Comparison of ENCODE assay signal across 8 cellular contexts in genomic region chr1:37553927-37554808, GRCh38. TPM values are rescaled to one million over a fixed set of nuclear protein-coding genes. Genes with fewer than 3 reads are reported as not detected.
DNase-seq lines count a peak whose midpoint lies in the region; ATAC-seq and TF ChIP-seq lines count a peak whose summit lies in the region.

Gene SNIP1, minus strand, starts transcription at chr1:37554293. Its CDS starts 64 bp downstream, at chr1:37554229.

- H3K79me2 ChIP-seq in SU-DHL-6 (ENCODE audit: insufficient read depth, low read length): peaks cover 41% of the 10 kb centered on the region

- peak; percentile 73 for DNase-seq in GDM1 (lab: John Stamatoyannopoulos, UW)
- DNase-seq in NCI-H1417 (lab: John Stamatoyannopoulos, UW): peak; percentile 85 to 94 (median 90)
- DNase-seq in activated naive CD8-positive, alpha-beta T cell treated with anti-CD3 and anti-CD28 coated beads for 36 hours: peak; percentile 88
- peak; percentile 79 to 99 (median 97) for DNase-seq in head of caudate nucleus
- DNase-seq in osteocyte (ENCODE audit: extremely low spot score, unreplicated experiment): peak; percentile 96
- peak; percentile 69 for DNase-seq in thoracic aorta (ENCODE audit: low spot score)

- H3F3A ChIP-seq in SU-DHL-6 (ENCODE audit: insufficient read depth): no peaks in the 10 kb centered on the region

- H3K4me1 ChIP-seq in thoracic aorta (ENCODE audit: control insufficient read depth in 1 of 2, low read depth in 2 of 2): peaks cover 9 to 35% of the 10 kb centered on the region in 2 donors

- peak within 1 kb of the TSS; percentile 73 for H3K9ac ChIP-seq in SU-DHL-6 (ENCODE audit: low read length)

- H3K4me2 ChIP-seq in SU-DHL-6 (ENCODE audit: low read depth, low read length, poor library complexity, severe bottlenecking): peak within 1 kb of the TSS; percentile 95

- H3K4me3 Mint-ChIP-seq in activated naive CD8-positive, alpha-beta T cell treated with anti-CD3 and anti-CD28 coated beads for 36 hours: peak within 1 kb of the TSS; percentile 95
- H3K4me3 Mint-ChIP-seq in osteocyte (ENCODE audit: unreplicated experiment): peak within 1 kb of the TSS; percentile 97

- peak; percentile 74 for ATAC-seq in HG02623 (IDR thresholded peaks at IDR 0.05; ENCODE audit: unreplicated experiment)
- ATAC-seq in thoracic aorta (ENCODE audit: insufficient number of reproducible peaks, low FRiP score, low read depth): peak; percentile 69

- H3K36me3 Mint-ChIP-seq in activated naive CD8-positive, alpha-beta T cell treated with anti-CD3 and anti-CD28 coated beads for 36 hours: peaks cover 18% of the 10 kb centered on the region
- H3K36me3 Mint-ChIP-seq in osteocyte (ENCODE audit: unreplicated experiment): peaks cover 6% of the 10 kb centered on the region

- peak within 1 kb of the TSS; percentile 38 for H2AFZ ChIP-seq in SU-DHL-6 (ENCODE audit: low read depth, low read length, severe bottlenecking)

- peaks cover 27% of the 10 kb centered on the region for H3K4me1 Mint-ChIP-seq in activated naive CD8-positive, alpha-beta T cell treated with anti-CD3 and anti-CD28 coated beads for 36 hours
- peaks cover 37% of the 10 kb centered on the region for H3K4me1 Mint-ChIP-seq in osteocyte (ENCODE audit: unreplicated experiment)

- H3K4me3 ChIP-seq in SU-DHL-6 (ENCODE audit: insufficient read depth, low read length, poor library complexity, severe bottlenecking): peak within 1 kb of the TSS; percentile 73
- peak within 1 kb of the TSS; percentile 93 for H3K4me3 ChIP-seq in thoracic aorta

- H3K27me3 Mint-ChIP-seq in activated naive CD8-positive, alpha-beta T cell treated with anti-CD3 and anti-CD28 coated beads for 36 hours: peaks cover 5% of the 10 kb centered on the region
- no peaks in the 10 kb centered on the region for H3K27me3 Mint-ChIP-seq in osteocyte (ENCODE audit: unreplicated experiment)

- H3K36me3 ChIP-seq in SU-DHL-6 (ENCODE audit: low read length) (peaks cover 11% of the 10 kb centered on the region), thoracic aorta (peaks cover 8% of the 10 kb centered on the region)

- peaks cover 1% of the 10 kb centered on the region for H3K9me3 Mint-ChIP-seq in activated naive CD8-positive, alpha-beta T cell treated with anti-CD3 and anti-CD28 coated beads for 36 hours
- H3K9me3 Mint-ChIP-seq in osteocyte (ENCODE audit: unreplicated experiment): no peaks in the 10 kb centered on the region

- H3K9me2 ChIP-seq in SU-DHL-6 (replicated peaks; ENCODE audit: insufficient read depth, low read length): no peaks in the 10 kb centered on the region

- TF ChIP-seq CTCF in SU-DHL-6 (IDR thresholded peaks at IDR 0.05; ENCODE audit: insufficient read depth, low read length, poor library complexity, severe bottlenecking): no peak
- TF ChIP-seq CTCF in osteocyte (IDR thresholded peaks at IDR 0.05): no peak
- TF ChIP-seq CTCF in thoracic aorta (IDR thresholded peaks at IDR 0.05): no peak

- H4K20me1 ChIP-seq in SU-DHL-6 (ENCODE audit: low read depth, low read length): 0 out of 2 replicates have a peak, but pooled peaks cover 5% of the 10 kb centered on the region

- peaks cover 7% of the 10 kb centered on the region; the same call in 1 of the 2 replicates for H3K9me3 ChIP-seq in SU-DHL-6 (ENCODE audit: insufficient read depth, low read length)
- H3K9me3 ChIP-seq in thoracic aorta: no peaks in the 10 kb centered on the region

- H3K27me3 ChIP-seq in SU-DHL-6 (ENCODE audit: low read length): no peaks in the 10 kb centered on the region
- no peaks in the 10 kb centered on the region for H3K27me3 ChIP-seq in thoracic aorta (replicated peaks; ENCODE audit: insufficient read depth)

- peak within 1 kb of the TSS; percentile 89 for H3K27ac Mint-ChIP-seq in activated naive CD8-positive, alpha-beta T cell treated with anti-CD3 and anti-CD28 coated beads for 36 hours
- peak within 1 kb of the TSS; percentile 95 for H3K27ac Mint-ChIP-seq in osteocyte (ENCODE audit: unreplicated experiment)

- intact Hi-C loops in head of caudate nucleus (cut with DNase I): no loop called here

- H3K27ac ChIP-seq in SU-DHL-6 (ENCODE audit: low read depth, low read length) (no peak within 1 kb of the TSS; the same call in none of the 2 replicates), thoracic aorta (peak within 1 kb of the TSS; percentile 88 to 89)

RNA-seq across cellular contexts. Expression of gene SNIP1, which starts in this region (rescaled TPM):
- 10 to 100 TPM; 25.2 to 27.6 TPM for total RNA-seq in activated naive CD8-positive, alpha-beta T cell treated with anti-CD3 and anti-CD28 coated beads for 36 hours
- 16.1 and 22.4 TPM in 2 replicates for total RNA-seq in osteocyte
- 10 to 100 TPM; 12.3 to 26.2 TPM for total RNA-seq in thoracic aorta
